ENCODE assay signal across 2 cellular contexts in the genomic region with DNA sequence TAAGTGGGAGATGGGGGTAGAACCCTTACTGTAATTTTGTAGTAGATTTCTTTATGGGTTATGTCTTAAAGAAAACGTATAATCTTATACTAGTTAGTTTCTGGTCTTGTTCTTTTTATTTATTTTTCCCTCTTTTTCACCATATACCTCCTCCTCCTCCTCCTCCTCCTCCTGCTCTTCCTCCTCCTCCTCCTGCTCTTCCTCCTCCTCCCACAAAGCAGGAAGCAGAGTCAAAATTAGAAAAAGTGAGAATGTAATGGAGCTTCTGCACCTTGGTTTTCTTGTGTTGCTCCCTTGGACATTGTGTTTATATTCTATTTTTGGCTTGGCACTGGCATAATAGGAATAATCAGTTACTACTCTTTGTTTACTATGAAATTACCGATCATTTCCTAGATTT.
TF ChIP-seq lines count a peak whose summit lies in the region.

No MANE protein-coding gene starts in this region.

TF ChIP-seq in SK-N-SH, 30 proteins besides CTCF, POLR2A, EP300 and RAD21:
- TF ChIP-seq JUND (IDR thresholded peaks at IDR 0.05) = no peak
- no peak for TF ChIP-seq POLR2AphosphoS5 (IDR thresholded peaks at IDR 0.05; ENCODE audit: low read depth, low read length)
- no peak for TF ChIP-seq ELF1 (IDR thresholded peaks at IDR 0.05)
- TF ChIP-seq, protein P1, sequence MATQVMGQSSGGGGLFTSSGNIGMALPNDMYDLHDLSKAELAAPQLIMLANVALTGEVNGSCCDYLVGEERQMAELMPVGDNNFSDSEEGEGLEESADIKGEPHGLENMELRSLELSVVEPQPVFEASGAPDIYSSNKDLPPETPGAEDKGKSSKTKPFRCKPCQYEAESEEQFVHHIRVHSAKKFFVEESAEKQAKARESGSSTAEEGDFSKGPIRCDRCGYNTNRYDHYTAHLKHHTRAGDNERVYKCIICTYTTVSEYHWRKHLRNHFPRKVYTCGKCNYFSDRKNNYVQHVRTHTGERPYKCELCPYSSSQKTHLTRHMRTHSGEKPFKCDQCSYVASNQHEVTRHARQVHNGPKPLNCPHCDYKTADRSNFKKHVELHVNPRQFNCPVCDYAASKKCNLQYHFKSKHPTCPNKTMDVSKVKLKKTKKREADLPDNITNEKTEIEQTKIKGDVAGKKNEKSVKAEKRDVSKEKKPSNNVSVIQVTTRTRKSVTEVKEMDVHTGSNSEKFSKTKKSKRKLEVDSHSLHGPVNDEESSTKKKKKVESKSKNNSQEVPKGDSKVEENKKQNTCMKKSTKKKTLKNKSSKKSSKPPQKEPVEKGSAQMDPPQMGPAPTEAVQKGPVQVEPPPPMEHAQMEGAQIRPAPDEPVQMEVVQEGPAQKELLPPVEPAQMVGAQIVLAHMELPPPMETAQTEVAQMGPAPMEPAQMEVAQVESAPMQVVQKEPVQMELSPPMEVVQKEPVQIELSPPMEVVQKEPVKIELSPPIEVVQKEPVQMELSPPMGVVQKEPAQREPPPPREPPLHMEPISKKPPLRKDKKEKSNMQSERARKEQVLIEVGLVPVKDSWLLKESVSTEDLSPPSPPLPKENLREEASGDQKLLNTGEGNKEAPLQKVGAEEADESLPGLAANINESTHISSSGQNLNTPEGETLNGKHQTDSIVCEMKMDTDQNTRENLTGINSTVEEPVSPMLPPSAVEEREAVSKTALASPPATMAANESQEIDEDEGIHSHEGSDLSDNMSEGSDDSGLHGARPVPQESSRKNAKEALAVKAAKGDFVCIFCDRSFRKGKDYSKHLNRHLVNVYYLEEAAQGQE (IDR thresholded peaks at IDR 0.05; ENCODE audit: low read depth, low read length) = no peak
- TF ChIP-seq SIN3A (IDR thresholded peaks at IDR 0.05; ENCODE audit: borderline replicate concordance, low read depth, low read length) = no peak
- TF ChIP-seq TEAD4 (IDR thresholded peaks at IDR 0.05; ENCODE audit: borderline replicate concordance, insufficient read depth) = no peak
- no peak for TF ChIP-seq SMC3 (IDR thresholded peaks at IDR 0.05; ENCODE audit: low read depth, low read length)
- TF ChIP-seq NFIC (IDR thresholded peaks at IDR 0.05; ENCODE audit: borderline replicate concordance) = no peak
- TF ChIP-seq NRF1 (IDR thresholded peaks at IDR 0.05; ENCODE audit: low read depth, low read length) = no peak
- no peak for TF ChIP-seq EZH2phosphoT487 (IDR thresholded peaks at IDR 0.05; ENCODE audit: borderline replicate concordance, low read depth)
- TF ChIP-seq RCOR1 (IDR thresholded peaks at IDR 0.05; ENCODE audit: low read length) = no peak
- TF ChIP-seq, protein P2, sequence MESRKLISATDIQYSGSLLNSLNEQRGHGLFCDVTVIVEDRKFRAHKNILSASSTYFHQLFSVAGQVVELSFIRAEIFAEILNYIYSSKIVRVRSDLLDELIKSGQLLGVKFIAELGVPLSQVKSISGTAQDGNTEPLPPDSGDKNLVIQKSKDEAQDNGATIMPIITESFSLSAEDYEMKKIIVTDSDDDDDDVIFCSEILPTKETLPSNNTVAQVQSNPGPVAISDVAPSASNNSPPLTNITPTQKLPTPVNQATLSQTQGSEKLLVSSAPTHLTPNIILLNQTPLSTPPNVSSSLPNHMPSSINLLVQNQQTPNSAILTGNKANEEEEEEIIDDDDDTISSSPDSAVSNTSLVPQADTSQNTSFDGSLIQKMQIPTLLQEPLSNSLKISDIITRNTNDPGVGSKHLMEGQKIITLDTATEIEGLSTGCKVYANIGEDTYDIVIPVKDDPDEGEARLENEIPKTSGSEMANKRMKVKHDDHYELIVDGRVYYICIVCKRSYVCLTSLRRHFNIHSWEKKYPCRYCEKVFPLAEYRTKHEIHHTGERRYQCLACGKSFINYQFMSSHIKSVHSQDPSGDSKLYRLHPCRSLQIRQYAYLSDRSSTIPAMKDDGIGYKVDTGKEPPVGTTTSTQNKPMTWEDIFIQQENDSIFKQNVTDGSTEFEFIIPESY (IDR thresholded peaks at IDR 0.05; ENCODE audit: borderline replicate concordance, low read depth) = no peak
- TF ChIP-seq FOXM1 (IDR thresholded peaks at IDR 0.05; ENCODE audit: low read depth) = no peak
- TF ChIP-seq RFX5 (IDR thresholded peaks at IDR 0.05; ENCODE audit: low read length) = no peak
TF ChIP-seq in SK-N-SH: peak in this region for 0.

TF ChIP-seq in SK-N-SH treated with all-trans-retinoic acid at 6 μM for 48 hours, 23 proteins besides CTCF, POLR2A, EP300 and RAD21:
- no peak for TF ChIP-seq SNAI2 (CRISPR knock-in tag; IDR thresholded peaks at IDR 0.05)
